Comparison of ENCODE assay signal across 11 cellular contexts in genomic region chrX:44253573-44253942, GRCh38.
A peak's percentile ranks its signal among the peaks of the same experiment; 100 is the strongest.
DNase-seq lines count a peak whose midpoint lies in the region; ATAC-seq and TF ChIP-seq lines count a peak whose summit lies in the region.
"Had no signal": no experiment of that assay in that cellular context is flagged by ENCODE, and none has a peak within 500 bp of the region (broad histone marks: within the 10 kb centered on the region; RNA-seq: fewer than 3 reads in every experiment).

No MANE protein-coding gene starts in this region.

- H3K36me3 ChIP-seq in CD4-positive, alpha-beta memory T cell (ENCODE audit: insufficient read depth, low read length), result no peaks in the 10 kb centered on the region
- H3K36me3 ChIP-seq: uterus had no signal

- no peak overlapping the region for H3K4me3 ChIP-seq in CD4-positive, alpha-beta memory T cell (ENCODE audit: low read length in 2 of 2)
- H3K4me3 ChIP-seq: uterus had no signal

- H3K4me3 Mint-ChIP-seq in CD4-positive, alpha-beta memory T cell, result peak overlapping the region in 7 of 8 donors; percentile 75 to 83 (median 81)
- H3K4me3 Mint-ChIP-seq in WTC11 (no peak overlapping the region), natural killer cell (peak overlapping the region; percentile 70)

- H3K9me3 ChIP-seq in CD4-positive, alpha-beta memory T cell (ENCODE audit: control insufficient read depth in 1 of 2, low read length in 2 of 2), result no peaks in the 10 kb centered on the region

- CTCF ChIA-PET in CD4-positive, alpha-beta memory T cell (lab: Charles Lee; ENCODE audit: partially characterized antibody), result interaction anchor here (1.1 to 2.3 kb wide), 9 partner anchors 9 to 816 kb away, joined by 3 to 21 read pairs (median 3); no protein-coding TSS in a partner anchor
- CTCF ChIA-PET in WTC11 (lab: Charles Lee), result interaction anchor here (0.6 to 1.6 kb wide), 3 partner anchors 10 to 713 kb away, joined by 3 to 12 read pairs (median 4); no protein-coding TSS in a partner anchor

- H3K27ac ChIP-seq in CD4-positive, alpha-beta memory T cell (ENCODE audit: low read depth, low read length), result peak overlapping the region; percentile 46
- H3K27ac ChIP-seq: HL-60 had no signal

- no peaks in the 10 kb centered on the region for H3K27me3 ChIP-seq in CD4-positive, alpha-beta memory T cell (ENCODE audit: insufficient read depth, low read length)
- H3K27me3 ChIP-seq: uterus had no signal

- no peaks in the 10 kb centered on the region for H3K27me3 Mint-ChIP-seq in CD4-positive, alpha-beta memory T cell
- no peaks in the 10 kb centered on the region; the same call in 1 of the 2 replicates for H3K27me3 Mint-ChIP-seq in WTC11 (ENCODE audit: low read depth)
- H3K27me3 Mint-ChIP-seq in natural killer cell (ENCODE audit: low read depth in 2 of 2), result no peaks in the 10 kb centered on the region

- peaks cover 30 to 51% of the 10 kb centered on the region in 2 donors for H3K36me3 Mint-ChIP-seq in CD4-positive, alpha-beta memory T cell
- H3K36me3 Mint-ChIP-seq in WTC11, result peaks cover 23% of the 10 kb centered on the region
- H3K36me3 Mint-ChIP-seq in natural killer cell, result peaks cover 39% of the 10 kb centered on the region

- TF ChIP-seq CTCF in WTC11 (IDR thresholded peaks at IDR 0.05), result no peak
- no peak for TF ChIP-seq CTCF in natural killer cell (IDR thresholded peaks at IDR 0.05)

- intact Hi-C loops in CD4-positive, alpha-beta memory T cell (cut with micrococcal nuclease), result loop anchor here (1.0 kb wide), 1 partner anchor 8 kb away; no protein-coding TSS in a partner anchor
- intact Hi-C loops in natural killer cell (cut with micrococcal nuclease), result loop anchor here (2.0 kb wide), 1 partner anchor 13 kb away; no protein-coding TSS in a partner anchor

- H3K27ac Mint-ChIP-seq in CD4-positive, alpha-beta memory T cell, result peak overlapping the region; percentile 80 to 96 (median 92)
- peak overlapping the region; percentile 27; the same call in 1 of the 2 replicates for H3K27ac Mint-ChIP-seq in WTC11
- H3K27ac Mint-ChIP-seq in natural killer cell, result peak overlapping the region; percentile 79 to 91

- peaks cover 0 to 55% (median 45%) of the 10 kb centered on the region in 8 donors for H3K9me3 Mint-ChIP-seq in CD4-positive, alpha-beta memory T cell
- H3K9me3 Mint-ChIP-seq in WTC11 (peaks cover 33% of the 10 kb centered on the region), natural killer cell (peaks cover 4 to 15% of the 10 kb centered on the region in 2 donors)

- no peak for DNase-seq in CD4-positive, alpha-beta memory T cell
- no peak for DNase-seq in WTC11 (ENCODE audit: low spot score)
- no peak for DNase-seq in natural killer cell
- DNase-seq in NCI-H524 (lab: John Stamatoyannopoulos, UW), result no peak
- no peak for DNase-seq in NCI-H226
- no peak for DNase-seq in RKO (ENCODE audit: low spot score)
- DNase-seq: amniotic stem cell had no signal

- H3K4me1 Mint-ChIP-seq in CD4-positive, alpha-beta memory T cell, result peaks cover 14 to 61% (median 43%) of the 10 kb centered on the region in 4 donors
- H3K4me1 Mint-ChIP-seq in WTC11, result peaks cover 22% of the 10 kb centered on the region
- H3K4me1 Mint-ChIP-seq in natural killer cell, result peaks cover 35 to 38% of the 10 kb centered on the region in 2 donors

- ATAC-seq in GM21717 (IDR thresholded peaks at IDR 0.05; ENCODE audit: unreplicated experiment) (peak; percentile 14), WTC11 (no peak), natural killer cell (peak in 1 of 3 donors; percentile 55), GM18520 (IDR thresholded peaks at IDR 0.05; ENCODE audit: unreplicated experiment) (no peak)

- H3K4me1 ChIP-seq in CD4-positive, alpha-beta memory T cell (ENCODE audit: insufficient read depth, low read length), result peaks cover 31% of the 10 kb centered on the region
- H3K4me1 ChIP-seq: uterus had no signal

- POLR2A ChIA-PET in CD4-positive, alpha-beta memory T cell (lab: Charles Lee; ENCODE audit: partially characterized antibody), result interaction anchor here (0.7 to 3.3 kb wide), 10 partner anchors 8 to 91 kb away, joined by 3 to 22 read pairs (median 6); partner anchors contain the start of gene EFHC2
- POLR2A ChIA-PET in WTC11 (lab: Charles Lee), result no interaction called here

TF ChIP-seq in WTC11, 78 proteins besides CTCF, POLR2A, EP300 and RAD21:
- no peak for TF ChIP-seq NR2C2 (CRISPR knock-in tag; IDR thresholded peaks at IDR 0.05)
- no peak for TF ChIP-seq ZNF396 (CRISPR knock-in tag; IDR thresholded peaks at IDR 0.05; ENCODE audit: borderline replicate concordance)
- TF ChIP-seq AR (CRISPR knock-in tag; IDR thresholded peaks at IDR 0.05), result no peak
- TF ChIP-seq ZNF263 (CRISPR knock-in tag; IDR thresholded peaks at IDR 0.05; ENCODE audit: low read depth), result no peak
- TF ChIP-seq NFYB (CRISPR knock-in tag; conservative IDR thresholded peaks at IDR 0.05; ENCODE audit: low read depth), result no peak
- no peak for TF ChIP-seq IRF2 (CRISPR knock-in tag; IDR thresholded peaks at IDR 0.05; ENCODE audit: borderline replicate concordance, low read depth)
- no peak for TF ChIP-seq MLX (CRISPR knock-in tag; IDR thresholded peaks at IDR 0.05)
- no peak for TF ChIP-seq TEAD1 (CRISPR knock-in tag; IDR thresholded peaks at IDR 0.05)
- TF ChIP-seq CREB1 (CRISPR knock-in tag; IDR thresholded peaks at IDR 0.05), result no peak
- TF ChIP-seq GTF2I (CRISPR knock-in tag; conservative IDR thresholded peaks at IDR 0.05), result no peak
- no peak for TF ChIP-seq ZNF416 (CRISPR knock-in tag; IDR thresholded peaks at IDR 0.05)
- no peak for TF ChIP-seq SP1 (CRISPR knock-in tag; conservative IDR thresholded peaks at IDR 0.05)
- no peak for TF ChIP-seq MAX (CRISPR knock-in tag; IDR thresholded peaks at IDR 0.05)
- TF ChIP-seq KAT7 (CRISPR knock-in tag; IDR thresholded peaks at IDR 0.05; ENCODE audit: borderline replicate concordance), result no peak
- no peak for TF ChIP-seq ZNF317 (CRISPR knock-in tag; IDR thresholded peaks at IDR 0.05; ENCODE audit: borderline replicate concordance, low read depth)
- no peak for TF ChIP-seq NFATC4 (CRISPR knock-in tag; IDR thresholded peaks at IDR 0.05)
- TF ChIP-seq USF1 (CRISPR knock-in tag; IDR thresholded peaks at IDR 0.05), result no peak
- no peak for TF ChIP-seq ZMAT4 (CRISPR knock-in tag; IDR thresholded peaks at IDR 0.05)
- TF ChIP-seq TP53 (CRISPR knock-in tag; IDR thresholded peaks at IDR 0.05), result no peak

Comparison
In these comparisons a context has a peak if more than half of its experiments do, and no peak if none do; other contexts are left out.
1. H3K27ac Mint-ChIP-seq: peak in every context shown above with its lines; median percentile 92 in CD4-positive, alpha-beta memory T cell; 85 in natural killer cell; 27 in WTC11.